In genomic region chr2:41947701-41948396, GRCh38 we compare ENCODE assay signal across 17 cellular contexts.
DNase-seq lines count a peak whose midpoint lies in the region; ATAC-seq and TF ChIP-seq lines count a peak whose summit lies in the region.
"Had no signal": no experiment of that assay in that cellular context is flagged by ENCODE, and none has a peak within 500 bp of the region (broad histone marks: within the 10 kb centered on the region; RNA-seq: fewer than 3 reads in every experiment).

No MANE protein-coding gene starts in this region.

- no peak overlapping the region for H3K4me3 ChIP-seq in right atrium auricular region
- H3K4me3 ChIP-seq in muscle layer of colon (ENCODE audit: low read depth in 1 of 2, low read length in 2 of 2) = no peak overlapping the region
- H3K4me3 ChIP-seq in aorta (ENCODE audit: low read length in 2 of 2) = no peak overlapping the region
- H3K4me3 ChIP-seq: colonic mucosa, PC-9, tibial artery had no signal

- no peaks in the 10 kb centered on the region for H3K27me3 ChIP-seq in right atrium auricular region
- H3K27me3 ChIP-seq in muscle layer of colon (ENCODE audit: control insufficient read depth in 1 of 2, insufficient read depth in 2 of 2, low read length in 2 of 2) = no peaks in the 10 kb centered on the region
- H3K27me3 ChIP-seq in aorta (ENCODE audit: control insufficient read depth in 1 of 2, insufficient read depth in 2 of 2, low read length in 1 of 2) = no peaks in the 10 kb centered on the region
- H3K27me3 ChIP-seq: colonic mucosa, tibial artery had no signal

- no peak overlapping the region for H3K9ac ChIP-seq in muscle layer of colon (ENCODE audit: low read length)

- intact Hi-C loops in aorta (cut with DNase I) = no loop called here

- peak; percentile 28 for DNase-seq in NCI-H82 (lab: John Stamatoyannopoulos, UW)
- no peak for DNase-seq in NCI-H82 treated with DMSO at 0.1 percent for 48 hours (lab: John Stamatoyannopoulos, UW; ENCODE audit: unreplicated experiment)
- no peak for DNase-seq in right atrium auricular region (ENCODE audit: low spot score)
- DNase-seq in aorta = no peak
- no peak for DNase-seq in cerebellar nuclear complex (lab: John Stamatoyannopoulos, UW)
- DNase-seq: amniotic stem cell; colonic mucosa; DMS79 treated with DMSO at 0.1 percent for 48 hours; naive B cell; NCI-H187 treated with DMSO at 0.1 percent for 48 hours; NCI-H524 treated with DMSO at 0.1 percent for 48 hours; PC-9; stimulated activated CD4-positive, alpha-beta T cell treated with anti-CD3 and anti-CD28 coated beads, Interleukin-4, amount 100 ng/mL, for 1 hour; tibial artery had no signal

- peaks cover 0 to 46% of the 10 kb centered on the region in 2 donors for H3K4me1 ChIP-seq in right atrium auricular region
- peaks cover 8% of the 10 kb centered on the region for H3K4me1 ChIP-seq in muscle layer of colon (ENCODE audit: insufficient read depth, low read length)
- no peaks in the 10 kb centered on the region for H3K4me1 ChIP-seq in aorta (ENCODE audit: control insufficient read depth in 1 of 2, insufficient read depth in 2 of 2, low read length in 2 of 2)
- H3K4me1 ChIP-seq: colonic mucosa had no signal

- peak overlapping the region; percentile 75 to 82 for H3K27ac ChIP-seq in right atrium auricular region
- peak overlapping the region; percentile 16 for H3K27ac ChIP-seq in muscle layer of colon (ENCODE audit: low read depth, low read length)
- H3K27ac ChIP-seq in aorta (ENCODE audit: low read depth in 1 of 2, low read length in 2 of 2) = no peak overlapping the region
- H3K27ac ChIP-seq: colonic mucosa, PC-9 had no signal

- ATAC-seq in aorta (ENCODE audit: low FRiP score) (peak; percentile 59), HG03025 (IDR thresholded peaks at IDR 0.05; ENCODE audit: low FRiP score, unreplicated experiment) (no peak), HG03520 (IDR thresholded peaks at IDR 0.05; ENCODE audit: unreplicated experiment) (no peak)

- H3K9me3 ChIP-seq in right atrium auricular region = no peaks in the 10 kb centered on the region
- H3K9me3 ChIP-seq in muscle layer of colon (ENCODE audit: low read length) = no peaks in the 10 kb centered on the region
- H3K9me3 ChIP-seq in aorta (ENCODE audit: control insufficient read depth, low read length) = no peaks in the 10 kb centered on the region
- H3K9me3 ChIP-seq: colonic mucosa, tibial artery had no signal

- H3K36me3 ChIP-seq in right atrium auricular region = no peaks in the 10 kb centered on the region
- no peaks in the 10 kb centered on the region for H3K36me3 ChIP-seq in muscle layer of colon (ENCODE audit: insufficient read depth, low read length)
- no peaks in the 10 kb centered on the region for H3K36me3 ChIP-seq in aorta (ENCODE audit: control insufficient read depth in 1 of 2, insufficient read depth in 2 of 2, low read length in 1 of 2)
- H3K36me3 ChIP-seq: colonic mucosa, tibial artery had no signal

- 10 to 13% methylated on average over 11 of the region's 11 CpGs for WGBS in aorta, 2 donors

- TF ChIP-seq CTCF in right atrium auricular region (IDR thresholded peaks at IDR 0.05) = no peak

Comparison
In these comparisons a context has a peak if more than half of its experiments do, and no peak if none do; other contexts are left out.
1. H3K27ac ChIP-seq: peak in right atrium auricular region (2 of 2) and muscle layer of colon (single experiment); none in aorta (0 of 2).